Comparison of ENCODE assay signal across 8 cellular contexts in genomic region chr11:124114942-124115781, GRCh38. TPM values are rescaled to one million over a fixed set of nuclear protein-coding genes. Genes with fewer than 3 reads are reported as not detected.
DNase-seq lines count a peak whose midpoint lies in the region; ATAC-seq and TF ChIP-seq lines count a peak whose summit lies in the region.

Gene VWA5A, plus strand, starts transcription at chr11:124115450. Its CDS starts 2,062 bp downstream, at chr11:124117512.

- no peak within 1 kb of the TSS for H3K9ac ChIP-seq in OCI-LY1 (ENCODE audit: low read length)
- H3K9ac ChIP-seq in muscle layer of colon (ENCODE audit: low read length): peak within 1 kb of the TSS; percentile 45

- H3K36me3 Mint-ChIP-seq in CD4-positive, CD25-positive, alpha-beta regulatory T cell: peaks cover 25% of the 10 kb centered on the region
- peaks cover 28% of the 10 kb centered on the region for H3K36me3 Mint-ChIP-seq in activated T-cell treated with anti-CD3 and anti-CD28 coated beads, Interleukin-2, amount 50 U/mL, for 24 hours (ENCODE audit: low read depth)

- peak; percentile 99 for ATAC-seq in CD4-positive, CD25-positive, alpha-beta regulatory T cell (ENCODE audit: low read depth in 2 of 2)
- ATAC-seq in GM19324 (IDR thresholded peaks at IDR 0.05; ENCODE audit: low FRiP score, unreplicated experiment): peak; percentile 99
- ATAC-seq in HG03457 (IDR thresholded peaks at IDR 0.05; ENCODE audit: unreplicated experiment): peak; percentile 100
- peak; percentile 98 for ATAC-seq in esophagus mucosa

- peaks cover 18% of the 10 kb centered on the region for H3K27me3 Mint-ChIP-seq in CD4-positive, CD25-positive, alpha-beta regulatory T cell
- peaks cover 13% of the 10 kb centered on the region for H3K27me3 Mint-ChIP-seq in activated T-cell treated with anti-CD3 and anti-CD28 coated beads, Interleukin-2, amount 50 U/mL, for 24 hours

- peaks cover 0 to 35% (median 27%) of the 10 kb centered on the region in 4 donors for H3K4me1 Mint-ChIP-seq in CD4-positive, CD25-positive, alpha-beta regulatory T cell
- H3K4me1 Mint-ChIP-seq in activated T-cell treated with anti-CD3 and anti-CD28 coated beads, Interleukin-2, amount 50 U/mL, for 24 hours (ENCODE audit: low read depth): peaks cover 32% of the 10 kb centered on the region

- no peaks in the 10 kb centered on the region for H3K9me3 ChIP-seq in CD4-positive, CD25-positive, alpha-beta regulatory T cell (ENCODE audit: control insufficient read depth in 2 of 2, low read length in 2 of 2)
- no peaks in the 10 kb centered on the region for H3K9me3 ChIP-seq in OCI-LY1 (ENCODE audit: low read length)
- H3K9me3 ChIP-seq in muscle layer of colon (ENCODE audit: low read length): no peaks in the 10 kb centered on the region

- no peaks in the 10 kb centered on the region for H3F3A ChIP-seq in OCI-LY1 (ENCODE audit: insufficient read depth, low read length)

- no peaks in the 10 kb centered on the region for H3K79me2 ChIP-seq in OCI-LY1 (ENCODE audit: insufficient read depth, low read length)

- H3K27me3 ChIP-seq in CD4-positive, CD25-positive, alpha-beta regulatory T cell (ENCODE audit: control insufficient read depth, insufficient read depth, low read length): peaks cover 5% of the 10 kb centered on the region
- no peaks in the 10 kb centered on the region for H3K27me3 ChIP-seq in OCI-LY1 (ENCODE audit: insufficient read depth, low read length)
- H3K27me3 ChIP-seq in muscle layer of colon (ENCODE audit: control insufficient read depth in 1 of 2, insufficient read depth in 2 of 2, low read length in 2 of 2): no peaks in the 10 kb centered on the region

- no peak for TF ChIP-seq CTCF in OCI-LY1 (IDR thresholded peaks at IDR 0.05; ENCODE audit: low read length)

- no peak within 1 kb of the TSS for H2AFZ ChIP-seq in OCI-LY1 (ENCODE audit: low read length)

- DNase-seq in CD4-positive, CD25-positive, alpha-beta regulatory T cell: peak; percentile 30 to 91 (median 67)
- DNase-seq in activated T-cell treated with anti-CD3 and anti-CD28 coated beads, Interleukin-2, amount 50 U/mL, for 24 hours: peak; percentile 76
- peak; percentile 39 to 45 for DNase-seq in stimulated activated CD8-positive, alpha-beta memory T cell treated with anti-CD3 and anti-CD28 coated beads, Interleukin-7, amount 100 ng/mL, for 1 hour (ENCODE audit: low read depth in 2 of 2)

- peak within 1 kb of the TSS; percentile 35 for H3K27ac ChIP-seq in CD4-positive, CD25-positive, alpha-beta regulatory T cell (ENCODE audit: insufficient read depth, low read length, poor library complexity, severe bottlenecking)
- no peak within 1 kb of the TSS for H3K27ac ChIP-seq in OCI-LY1 (ENCODE audit: low read depth, low read length, poor library complexity, severe bottlenecking)
- H3K27ac ChIP-seq in muscle layer of colon (ENCODE audit: low read depth, low read length): peak within 1 kb of the TSS; percentile 61

- H3K9me2 ChIP-seq in OCI-LY1 (ENCODE audit: low read depth, low read length): no peaks in the 10 kb centered on the region

- H3K36me3 ChIP-seq in CD4-positive, CD25-positive, alpha-beta regulatory T cell (ENCODE audit: control insufficient read depth, insufficient read depth, low read length): peaks cover 23% of the 10 kb centered on the region
- no peaks in the 10 kb centered on the region for H3K36me3 ChIP-seq in OCI-LY1 (ENCODE audit: insufficient read depth, low read length)
- H3K36me3 ChIP-seq in muscle layer of colon (ENCODE audit: insufficient read depth, low read length): peaks cover 19% of the 10 kb centered on the region

- peak within 1 kb of the TSS; percentile 93 for H3K4me3 ChIP-seq in CD4-positive, CD25-positive, alpha-beta regulatory T cell (ENCODE audit: low read depth, low read length)
- peak within 1 kb of the TSS; percentile 27 for H3K4me3 ChIP-seq in OCI-LY1 (ENCODE audit: low read depth, low read length, poor library complexity, severe bottlenecking)
- peak within 1 kb of the TSS; percentile 67 to 78 for H3K4me3 ChIP-seq in muscle layer of colon (ENCODE audit: low read depth in 1 of 2, low read length in 2 of 2)

- peak within 1 kb of the TSS; percentile 85 to 97 (median 87) for H3K27ac Mint-ChIP-seq in CD4-positive, CD25-positive, alpha-beta regulatory T cell
- peak within 1 kb of the TSS; percentile 90 for H3K27ac Mint-ChIP-seq in activated T-cell treated with anti-CD3 and anti-CD28 coated beads, Interleukin-2, amount 50 U/mL, for 24 hours

- peaks cover 0 to 2% (median 0%) of the 10 kb centered on the region in 7 donors for H3K9me3 Mint-ChIP-seq in CD4-positive, CD25-positive, alpha-beta regulatory T cell
- no peaks in the 10 kb centered on the region for H3K9me3 Mint-ChIP-seq in activated T-cell treated with anti-CD3 and anti-CD28 coated beads, Interleukin-2, amount 50 U/mL, for 24 hours

- peaks cover 12% of the 10 kb centered on the region for H3K4me1 ChIP-seq in CD4-positive, CD25-positive, alpha-beta regulatory T cell (ENCODE audit: control insufficient read depth, insufficient read depth, low read length, poor library complexity, severe bottlenecking)
- H3K4me1 ChIP-seq in OCI-LY1 (ENCODE audit: insufficient read depth, low read length, severe bottlenecking) (peaks cover 4% of the 10 kb centered on the region), muscle layer of colon (ENCODE audit: insufficient read depth, low read length) (peaks cover 5% of the 10 kb centered on the region)

- H4K20me1 ChIP-seq in OCI-LY1 (ENCODE audit: insufficient read depth, low read length): no peaks in the 10 kb centered on the region

- peak within 1 kb of the TSS; percentile 54; the same call in 1 of the 2 replicates for H3K4me2 ChIP-seq in OCI-LY1 (ENCODE audit: low read length)

- peak within 1 kb of the TSS; percentile 92 to 94 (median 92) for H3K4me3 Mint-ChIP-seq in CD4-positive, CD25-positive, alpha-beta regulatory T cell
- H3K4me3 Mint-ChIP-seq in activated T-cell treated with anti-CD3 and anti-CD28 coated beads, Interleukin-2, amount 50 U/mL, for 24 hours: peak within 1 kb of the TSS; percentile 85

RNA-seq across cellular contexts. Expression of gene VWA5A, which starts in this region (rescaled TPM):
- 6.9 TPM for total RNA-seq in CD4-positive, CD25-positive, alpha-beta regulatory T cell
- polyA plus RNA-seq in CD4-positive, CD25-positive, alpha-beta regulatory T cell: 10 to 100 TPM; 16.6 to 24.5 (median 19.0) TPM
- 9.6 TPM for total RNA-seq in esophagus mucosa

Comparison
In these comparisons a context has a peak if more than half of its experiments do, and no peak if none do; other contexts are left out.
1. H3K4me3 ChIP-seq: peak in every context shown above with its lines; median percentile 93 in CD4-positive, CD25-positive, alpha-beta regulatory T cell; 72 in muscle layer of colon; 27 in OCI-LY1.